In genomic region chr20:14717124-14718004, GRCh38 we compare ENCODE assay signal across 12 cellular contexts.
DNase-seq lines count a peak whose midpoint lies in the region; ATAC-seq and TF ChIP-seq lines count a peak whose summit lies in the region.
"Had no signal": no experiment of that assay in that cellular context is flagged by ENCODE, and none has a peak within 500 bp of the region (broad histone marks: within the 10 kb centered on the region; RNA-seq: fewer than 3 reads in every experiment).

No MANE protein-coding gene starts in this region.

- TF ChIP-seq CTCF in hepatocyte (IDR thresholded peaks at IDR 0.05; ENCODE audit: poor library complexity) (no peak), stomach (IDR thresholded peaks at IDR 0.05) (no peak), foreskin keratinocyte (conservative IDR thresholded peaks at IDR 0.05) (no peak)

- intact Hi-C loops in stomach (cut with DNase I; ENCODE audit: low total_unique reads) = no loop called here

- peak overlapping the region; percentile 26 for H3K27ac ChIP-seq in hepatocyte
- H3K27ac ChIP-seq in stomach = peak overlapping the region in 2 of 5 donors; percentile 27 to 63
- no peak overlapping the region for H3K27ac ChIP-seq in foreskin keratinocyte

- 47% methylated on average over 6 of the region's 6 CpGs for WGBS in hepatocyte (ENCODE audit: low lambda C conversion rate, missing lambda C conversion rate)
- WGBS in stomach, 5 donors = 29 to 53% (median 39%) methylated on average over 6 of the region's 6 CpGs

- H3K27me3 ChIP-seq in hepatocyte = no peaks in the 10 kb centered on the region
- no peaks in the 10 kb centered on the region for H3K27me3 ChIP-seq in stomach
- no peaks in the 10 kb centered on the region for H3K27me3 ChIP-seq in foreskin keratinocyte

- H3K36me3 ChIP-seq in hepatocyte (replicated peaks; ENCODE audit: insufficient read depth, low read depth) (no peaks in the 10 kb centered on the region), stomach (no peaks in the 10 kb centered on the region)

- no peaks in the 10 kb centered on the region for H4K20me1 ChIP-seq in hepatocyte (ENCODE audit: insufficient read depth, poor library complexity, severe bottlenecking)

- H3K4me1 ChIP-seq in hepatocyte (ENCODE audit: insufficient read depth) = peaks cover 27% of the 10 kb centered on the region
- peaks cover 0 to 14% (median 5%) of the 10 kb centered on the region in 4 donors for H3K4me1 ChIP-seq in stomach
- peaks cover 8% of the 10 kb centered on the region for H3K4me1 ChIP-seq in foreskin keratinocyte

- ATAC-seq in GM18498 (IDR thresholded peaks at IDR 0.05; ENCODE audit: unreplicated experiment) (peak; percentile 86), GM21447 (IDR thresholded peaks at IDR 0.05; ENCODE audit: unreplicated experiment) (peak; percentile 79), HG03354 (IDR thresholded peaks at IDR 0.05; ENCODE audit: poor library complexity, severe bottlenecking, unreplicated experiment) (peak; percentile 89), foreskin keratinocyte (no peak)

- H3K9me2 ChIP-seq in hepatocyte (replicated peaks; ENCODE audit: insufficient read depth) = no peaks in the 10 kb centered on the region

- H3K79me2 ChIP-seq in hepatocyte = no peaks in the 10 kb centered on the region

- no peak for DNase-seq in hepatocyte (ENCODE audit: low spot score)
- DNase-seq in stomach = no peak
- DNase-seq in NCI-H748 (lab: John Stamatoyannopoulos, UW; ENCODE audit: unreplicated experiment) = no peak
- DNase-seq in foreskin keratinocyte = no peak
- DNase-seq in AG08396 (ENCODE audit: low spot score) = no peak
- DNase-seq: activated CD4-positive, alpha-beta T cell treated with anti-CD3 and anti-CD28 coated beads for 4 hours; erythroblast; NCI-H2081; SHP77 treated with DMSO at 0.1 percent for 48 hours had no signal

- no peaks in the 10 kb centered on the region for H3K9me3 ChIP-seq in hepatocyte (ENCODE audit: low read depth)
- no peaks in the 10 kb centered on the region for H3K9me3 ChIP-seq in stomach

- TF ChIP-seq POLR2A in stomach (IDR thresholded peaks at IDR 0.05) = no peak

- no peak for TF ChIP-seq EP300 in stomach (IDR thresholded peaks at IDR 0.05)

- H2AFZ ChIP-seq in hepatocyte = no peak overlapping the region

- H3K4me2 ChIP-seq in hepatocyte = peak overlapping the region; percentile 46

- H3K4me3 ChIP-seq in hepatocyte (no peak overlapping the region), stomach (no peak overlapping the region)
